Comparison of ENCODE assay signal across 9 cellular contexts in the genomic region with DNA sequence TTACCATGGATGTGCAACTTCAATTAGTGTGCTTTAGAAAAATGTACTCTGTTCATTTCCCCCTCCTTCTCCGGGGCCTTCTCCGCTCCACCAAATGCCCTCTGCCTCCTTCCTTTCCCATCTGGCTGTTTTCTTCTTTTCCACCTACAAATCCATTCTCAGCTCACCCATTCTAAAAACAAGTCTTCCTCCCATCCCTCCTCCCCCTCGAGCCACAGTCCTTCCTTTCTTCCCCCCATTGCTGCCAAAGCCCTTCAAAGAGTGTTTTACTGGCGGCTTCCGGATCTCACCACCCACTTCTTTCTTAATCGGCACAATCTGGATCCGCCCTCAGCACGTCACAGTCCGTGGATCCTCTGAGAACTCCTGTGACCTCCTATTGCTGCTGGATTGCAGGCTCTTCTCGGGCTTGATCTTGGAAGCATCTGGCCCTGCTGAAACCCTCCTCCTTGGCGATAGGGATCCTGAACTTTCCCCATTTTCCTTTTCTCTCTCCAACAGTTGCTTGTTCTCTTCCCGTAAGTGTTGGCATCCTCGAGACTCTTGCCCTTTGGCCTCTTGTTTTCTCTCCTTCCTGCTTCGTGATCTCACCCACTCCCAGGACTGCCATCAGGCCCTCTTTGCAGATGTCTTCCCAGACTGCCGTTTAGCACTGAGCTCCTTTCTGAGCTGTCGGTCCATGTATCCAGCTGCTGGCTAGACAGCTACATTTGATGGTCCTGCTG. TPM values are rescaled to one million over a fixed set of nuclear protein-coding genes. Genes with fewer than 3 reads are reported as not detected.
A peak's percentile ranks its signal among the peaks of the same experiment; 100 is the strongest.
DNase-seq lines count a peak whose midpoint lies in the region; ATAC-seq, FAIRE-seq and TF ChIP-seq lines count a peak whose summit lies in the region.
"Had no signal": no experiment of that assay in that cellular context is flagged by ENCODE, and none has a peak within 500 bp of the region (broad histone marks: within the 10 kb centered on the region; RNA-seq: fewer than 3 reads in every experiment).

No MANE protein-coding gene starts in this region.

- peak; percentile 77 to 92 (median 92) for ATAC-seq in heart left ventricle
- ATAC-seq in GM18907 (IDR thresholded peaks at IDR 0.05; ENCODE audit: unreplicated experiment): no peak
- no peak for ATAC-seq in HG03342 (IDR thresholded peaks at IDR 0.05; ENCODE audit: unreplicated experiment)
- no peak for ATAC-seq in GM19455 (IDR thresholded peaks at IDR 0.05; ENCODE audit: unreplicated experiment)

- FAIRE-seq in urothelium cell line (lab: Jason Lieb, UNC): no peak
- FAIRE-seq: bronchial epithelial cell had no signal

- DNase-seq in activated naive CD4-positive, alpha-beta T cell treated with Interleukin-2 at 50 U/mL for 16 hours: peak; percentile 29
- peak; percentile 73 to 92 (median 87) for DNase-seq in heart left ventricle
- DNase-seq in stimulated activated CD4-positive, alpha-beta T cell treated with anti-CD3 and anti-CD28 coated beads, Interleukin-15, amount 100 ng/mL, for 24 hours: peak; percentile 69
- no peak for DNase-seq in urothelium cell line (ENCODE audit: low spot score)

- WGBS in heart left ventricle, 4 donors: 27 to 42% (median 38%) methylated on average over 16 of the region's 16 CpGs

- H3K36me3 ChIP-seq in KOPT-K1 (ENCODE audit: insufficient read depth, low read length) (no peaks in the 10 kb centered on the region), heart left ventricle (no peaks in the 10 kb centered on the region)

- TF ChIP-seq POLR2A in heart left ventricle (IDR thresholded peaks at IDR 0.05): peak in 1 of 2 donors; percentile 46

- H3K27me3 ChIP-seq in heart left ventricle: no peaks in the 10 kb centered on the region

- intact Hi-C loops in heart left ventricle (cut with DNase I): loop anchor here in 4 of 10 donors (5.0 to 10.0 kb wide), 3 partner anchors 52 to 149 kb away; a partner anchor contains a TSS

- H3K9me3 ChIP-seq in KOPT-K1 (ENCODE audit: insufficient read depth, low read length, poor library complexity, severe bottlenecking): peaks cover 4% of the 10 kb centered on the region
- H3K9me3 ChIP-seq in heart left ventricle: peaks cover 0 to 5% (median 0%) of the 10 kb centered on the region in 12 donors

- H3K27ac ChIP-seq in KOPT-K1 (ENCODE audit: low read depth, low read length, poor library complexity, severe bottlenecking) (peak overlapping the region; percentile 46), heart left ventricle (peak overlapping the region; percentile 84 to 98 (median 94))

- H3K4me3 ChIP-seq in heart left ventricle: peak overlapping the region in 9 of 12 donors; percentile 20 to 51 (median 30)

- TF ChIP-seq CTCF in heart left ventricle (IDR thresholded peaks at IDR 0.05): no peak

- H3K4me1 ChIP-seq in heart left ventricle: peaks cover 0 to 41% (median 21%) of the 10 kb centered on the region in 12 donors

RNA-seq across cellular contexts. Expression of a gene that starts 36.0 kb away (rescaled TPM):
- under 1 TPM in 1 of 9 donors, not detected in 8; 0.11 TPM for total RNA-seq in heart left ventricle
- not detected for polyA plus RNA-seq in heart left ventricle
- total RNA-seq: bronchial epithelial cell had no signal

Comparison
In these comparisons a context has a peak if more than half of its experiments do, and no peak if none do; other contexts are left out.
1. ATAC-seq: peak in heart left ventricle (4 of 4); none in GM18907 (single experiment), HG03342 (single experiment) and GM19455 (single experiment).